Comparison of ENCODE assay signal across 22 cellular contexts in the genomic region with DNA sequence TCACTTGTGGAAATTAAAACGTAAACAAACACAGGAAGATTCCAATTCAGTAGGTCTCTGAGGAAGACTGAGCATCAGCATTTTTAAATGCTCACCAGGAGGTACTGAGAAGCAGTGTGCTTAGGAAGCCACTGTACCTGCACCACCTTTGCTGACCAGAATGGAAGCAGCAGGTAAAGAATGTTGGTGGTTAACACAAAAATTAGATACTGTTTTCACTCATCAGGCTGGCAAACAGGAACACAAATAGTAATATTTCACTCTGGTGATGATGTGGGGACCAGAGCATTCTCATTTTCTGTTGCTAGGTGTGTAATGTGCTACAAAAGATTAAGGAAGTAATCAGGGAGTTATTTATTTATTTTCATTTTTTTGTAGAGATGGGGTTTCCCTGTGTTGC. TPM values are rescaled to one million over a fixed set of nuclear protein-coding genes. Genes with fewer than 3 reads are reported as not detected.
A peak's percentile ranks its signal among the peaks of the same experiment; 100 is the strongest.
DNase-seq lines count a peak whose midpoint lies in the region; ATAC-seq and TF ChIP-seq lines count a peak whose summit lies in the region.
"Had no signal": no experiment of that assay in that cellular context is flagged by ENCODE, and none has a peak within 500 bp of the region (broad histone marks: within the 10 kb centered on the region; RNA-seq: fewer than 3 reads in every experiment).

No MANE protein-coding gene starts in this region.

- no peaks in the 10 kb centered on the region for H3K79me2 ChIP-seq in PC-9 (ENCODE audit: low read depth)

- no peaks in the 10 kb centered on the region for H3K36me3 Mint-ChIP-seq in CD4-positive, CD25-positive, alpha-beta regulatory T cell
- H3K36me3 Mint-ChIP-seq in T-cell = no peaks in the 10 kb centered on the region

- peak overlapping the region in 2 of 3 donors; percentile 61 to 90 for H3K27ac Mint-ChIP-seq in CD4-positive, CD25-positive, alpha-beta regulatory T cell
- H3K27ac Mint-ChIP-seq in T-cell = peak overlapping the region; percentile 74 to 75
- H3K27ac Mint-ChIP-seq: activated T-helper 2 cell treated with anti-CD3 and anti-CD28 coated beads, Interferon-gamma antibody, Interleukin-2, Interleukin-4, amounts not matched to agents 10 μg/mL and 5 μg/mL and 100 μg/mL, durations not matched to agents 14 hours and 24 hours and 36 hours had no signal

- H3K27me3 ChIP-seq in CD4-positive, CD25-positive, alpha-beta regulatory T cell (ENCODE audit: control insufficient read depth, insufficient read depth, low read length) = no peaks in the 10 kb centered on the region
- H3K27me3 ChIP-seq in PC-9 (ENCODE audit: insufficient read depth, low read depth) = no peaks in the 10 kb centered on the region
- H3K27me3 ChIP-seq: brain microvascular endothelial cell, Peyer's patch, right atrium auricular region had no signal

- H4K20me1 ChIP-seq in PC-9 (ENCODE audit: insufficient read depth) = no peaks in the 10 kb centered on the region

- TF ChIP-seq CTCF in HEK293 (tag by site-specific recombination; IDR thresholded peaks at IDR 0.05) = no peak
- TF ChIP-seq CTCF in PC-9 (conservative IDR thresholded peaks at IDR 0.05) = no peak

- H3K4me2 ChIP-seq in PC-9 = no peak overlapping the region

- H3F3A ChIP-seq in PC-9 (ENCODE audit: insufficient read depth, low read depth) = no peaks in the 10 kb centered on the region

- peaks cover 6 to 21% (median 7%) of the 10 kb centered on the region in 4 donors for H3K4me1 Mint-ChIP-seq in CD4-positive, CD25-positive, alpha-beta regulatory T cell
- peaks cover 15 to 17% (median 16%) of the 10 kb centered on the region in 3 donors for H3K4me1 Mint-ChIP-seq in T-cell

- intact Hi-C loops in PC-9 (cut with micrococcal nuclease; ENCODE audit: unreplicated experiment) = loop anchor here (5.0 to 10.0 kb wide), 2 partner anchors 189 to 833 kb away; no protein-coding TSS in a partner anchor

- no peak overlapping the region for H3K4me3 ChIP-seq in CD4-positive, CD25-positive, alpha-beta regulatory T cell (ENCODE audit: low read depth, low read length)
- no peak overlapping the region for H3K4me3 ChIP-seq in HEK293 (ENCODE audit: low read depth, low read length)
- H3K4me3 ChIP-seq in PC-9 = no peak overlapping the region
- H3K4me3 ChIP-seq: coronary artery, Peyer's patch, thoracic aorta had no signal

- H3K27ac ChIP-seq in CD4-positive, CD25-positive, alpha-beta regulatory T cell (ENCODE audit: insufficient read depth, low read length, poor library complexity, severe bottlenecking) = peak overlapping the region; percentile 76
- no peak overlapping the region for H3K27ac ChIP-seq in HEK293 (ENCODE audit: extremely low read depth, low read depth, low read length)
- H3K27ac ChIP-seq in PC-9 = no peak overlapping the region
- H3K27ac ChIP-seq: brain microvascular endothelial cell, coronary artery, Peyer's patch, thoracic aorta had no signal

- H2AFZ ChIP-seq in PC-9 = no peak overlapping the region

- H3K9me3 ChIP-seq in CD4-positive, CD25-positive, alpha-beta regulatory T cell (ENCODE audit: control insufficient read depth in 2 of 2, low read length in 2 of 2) = no peaks in the 10 kb centered on the region
- H3K9me3 ChIP-seq in HEK293 (ENCODE audit: control insufficient read depth, insufficient read depth, low read depth, low read length) (no peaks in the 10 kb centered on the region), PC-9 (ENCODE audit: insufficient read depth, low read depth) (no peaks in the 10 kb centered on the region)
- H3K9me3 ChIP-seq: Peyer's patch, right atrium auricular region, thoracic aorta had no signal

- H3K36me3 ChIP-seq in CD4-positive, CD25-positive, alpha-beta regulatory T cell (ENCODE audit: control insufficient read depth, insufficient read depth, low read length) = no peaks in the 10 kb centered on the region
- H3K36me3 ChIP-seq in HEK293 (ENCODE audit: control insufficient read depth in 2 of 2, insufficient read depth in 1 of 2, low read length in 2 of 2) (no peaks in the 10 kb centered on the region), PC-9 (ENCODE audit: low read depth) (no peaks in the 10 kb centered on the region)
- H3K36me3 ChIP-seq: brain microvascular endothelial cell, Peyer's patch, right atrium auricular region, thoracic aorta had no signal

- CTCF ChIA-PET in HEK293 (lab: Yijun Ruan, JAX) (interaction anchor here (0.6 to 1.5 kb wide), 5 partner anchors 12 to 118 kb away, joined by 3 to 7 read pairs (median 5); no protein-coding TSS in a partner anchor), T-cell (lab: Charles Lee) (interaction anchor here (0.8 to 2.9 kb wide), 4 partner anchors 17 to 198 kb away, joined by 3 to 14 read pairs (median 8); no protein-coding TSS in a partner anchor), PC-9 (lab: Charles Lee) (interaction anchor here (0.6 to 2.0 kb wide), 3 partner anchors 80 to 146 kb away, joined by 3 to 15 read pairs (median 3); no protein-coding TSS in a partner anchor)

- DNase-seq in CD4-positive, CD25-positive, alpha-beta regulatory T cell = peak in 1 of 3 donors; percentile 7
- no peak for DNase-seq in T-cell
- no peak for DNase-seq in effector CD8-positive, alpha-beta T cell (lab: John Stamatoyannopoulos, UW)
- no peak for DNase-seq in PC-9
- DNase-seq in activated naive CD4-positive, alpha-beta T cell treated with Interleukin-2 at 50 U/mL for 16 hours = no peak
- DNase-seq in SHP77 treated with DMSO at 0.1 percent for 48 hours (lab: John Stamatoyannopoulos, UW) = no peak
- DNase-seq: activated CD4-positive, CD25-positive, alpha-beta regulatory T cell treated with anti-CD3 and anti-CD28 coated beads, Interleukin-2, amount 50 U/mL, for 72 hours; activated CD8-positive, alpha-beta memory T cell treated with anti-CD3 and anti-CD28 coated beads for 24 hours; brain microvascular endothelial cell; NCI-H1436; NCI-H82; Peyer's patch; SK-N-SH had no signal

- no peaks in the 10 kb centered on the region; the same call in 1 of the 2 replicates for H3K9me2 ChIP-seq in PC-9 (ENCODE audit: insufficient read depth)
- H3K9me2 ChIP-seq: SK-N-SH had no signal

- no peak overlapping the region for H3K4me3 Mint-ChIP-seq in CD4-positive, CD25-positive, alpha-beta regulatory T cell
- H3K4me3 Mint-ChIP-seq in T-cell = no peak overlapping the region

- BruUV-seq in PC-9 (replicated peaks; lab: Mats Ljungman, UMichigan) = no TSS peak

- POLR2A ChIA-PET in HEK293 (lab: Yijun Ruan, JAX) = no interaction called here
- POLR2A ChIA-PET in T-cell (lab: Charles Lee) = no interaction called here
- POLR2A ChIA-PET in PC-9 (lab: Charles Lee; ENCODE audit: unreplicated experiment) = no interaction called here

- no peak for ATAC-seq in CD4-positive, CD25-positive, alpha-beta regulatory T cell (ENCODE audit: low read depth in 2 of 2)
- ATAC-seq in GM18870 (IDR thresholded peaks at IDR 0.05; ENCODE audit: unreplicated experiment) = peak; percentile 57
- ATAC-seq in T-cell (replicated peaks in 1 of 4) = no peak

- peaks cover 8% of the 10 kb centered on the region for H3K4me1 ChIP-seq in CD4-positive, CD25-positive, alpha-beta regulatory T cell (ENCODE audit: control insufficient read depth, insufficient read depth, low read length, poor library complexity, severe bottlenecking)
- H3K4me1 ChIP-seq in HEK293 (ENCODE audit: control insufficient read depth, insufficient read depth, low read length) (no peaks in the 10 kb centered on the region), PC-9 (replicated peaks; ENCODE audit: insufficient read depth) (0 out of 2 replicates have a peak, but pooled peaks cover 5% of the 10 kb centered on the region)
- H3K4me1 ChIP-seq: Peyer's patch, right atrium auricular region had no signal

- H3K27me3 Mint-ChIP-seq in CD4-positive, CD25-positive, alpha-beta regulatory T cell = peaks cover 15% of the 10 kb centered on the region
- H3K27me3 Mint-ChIP-seq in T-cell = no peaks in the 10 kb centered on the region

- H3K9me3 Mint-ChIP-seq in CD4-positive, CD25-positive, alpha-beta regulatory T cell = no peaks in the 10 kb centered on the region
- H3K9me3 Mint-ChIP-seq in T-cell = no peaks in the 10 kb centered on the region
- H3K9me3 Mint-ChIP-seq: CD4-positive, alpha-beta memory T cell had no signal

TF ChIP-seq in HEK293, 187 proteins besides CTCF, POLR2A, EP300 and RAD21:
- no peak for TF ChIP-seq ZBTB21 (tag by site-specific recombination; IDR thresholded peaks at IDR 0.05)
- peak; percentile 62; the same call in 1 of the 2 replicates for TF ChIP-seq ZNF223 (tag by site-specific recombination; IDR thresholded peaks at IDR 0.05)

RNA-seq across cellular contexts. Expression of gene GHSR, which starts 29.9 kb away (rescaled TPM):
- not detected for total RNA-seq in CD4-positive, CD25-positive, alpha-beta regulatory T cell
- not detected for polyA plus RNA-seq in CD4-positive, CD25-positive, alpha-beta regulatory T cell
- total RNA-seq in T-cell = not detected
- total RNA-seq in PC-9 (2021) = not detected in 2 replicates
- total RNA-seq: activated T-helper 2 cell treated with anti-CD3 and anti-CD28 coated beads, Interferon-gamma antibody, Interleukin-2, Interleukin-4, amounts not matched to agents 10 μg/mL and 5 μg/mL and 100 μg/mL, durations not matched to agents 14 hours and 24 hours and 36 hours; CD4-positive, alpha-beta memory T cell; lower leg skin; omental fat pad; Peyer's patch; right atrium auricular region; thoracic aorta had no signal
- polyA plus RNA-seq: CD4-positive, alpha-beta memory T cell; SK-N-SH had no signal

RNA-seq across cellular contexts. Expression of gene TNFSF10, which starts 45.1 kb away (rescaled TPM):
- 29.1 TPM for total RNA-seq in CD4-positive, CD25-positive, alpha-beta regulatory T cell
- 10 to 100 TPM; 57.0 to 93.4 (median 60.7) TPM for polyA plus RNA-seq in CD4-positive, CD25-positive, alpha-beta regulatory T cell
- total RNA-seq in T-cell = 10 to 100 TPM; 22.3 to 49.7 (median 35.8) TPM
- 18.3 and 21.4 TPM in 2 replicates for total RNA-seq in PC-9 (2021)
